ENCODE assay signal across 8 cellular contexts in genomic region chr7:36487756-36488336, GRCh38.
A peak's percentile ranks its signal among the peaks of the same experiment; 100 is the strongest.
DNase-seq lines count a peak whose midpoint lies in the region; ATAC-seq, FAIRE-seq and TF ChIP-seq lines count a peak whose summit lies in the region.

No MANE protein-coding gene starts in this region.

- H2AFZ ChIP-seq in H1 (ENCODE audit: low read length): no peak overlapping the region

- BruUV-seq in A673 (replicated peaks; lab: Mats Ljungman, UMichigan): no TSS peak

- no peak for TF ChIP-seq POLR2A in H1 (IDR thresholded peaks at IDR 0.05; ENCODE audit: control extremely low read depth in 1 of 2, low read depth in 2 of 2, low read length in 2 of 2)

- CTCF ChIA-PET in A673 (lab: Charles Lee) (interaction anchor here (0.8 to 1.6 kb wide), 6 partner anchors 182 to 713 kb away, joined by 3 to 10 read pairs (median 6); no protein-coding TSS in a partner anchor), H1 (lab: Charles Lee; ENCODE audit: partially characterized antibody) (interaction anchor here (0.6 to 11.8 kb wide), 50 partner anchors 10 to 1425 kb away, joined by 3 to 104 read pairs (median 3); no protein-coding TSS in a partner anchor)

- H3K4me3 Mint-ChIP-seq in naive thymus-derived CD8-positive, alpha-beta T cell: no peak overlapping the region

- H2BK5ac ChIP-seq in H1 (ENCODE audit: low read depth, low read length): no peak overlapping the region

- H4K91ac ChIP-seq in H1 (replicated peaks; ENCODE audit: insufficient read length, low read length): no peak overlapping the region

- H3K23me2 ChIP-seq in H1 (ENCODE audit: low read depth, low read length): no peaks in the 10 kb centered on the region

- no peak overlapping the region for H3K56ac ChIP-seq in H1 (replicated peaks; ENCODE audit: insufficient read length, low read depth, low read length)

- no peak overlapping the region for H3K4ac ChIP-seq in H1 (replicated peaks; ENCODE audit: insufficient read length, low read depth, low read length)

- H3K79me1 ChIP-seq in H1 (ENCODE audit: low read depth, low read length): no peaks in the 10 kb centered on the region

- no peak overlapping the region for H3K14ac ChIP-seq in H1 (ENCODE audit: insufficient read length)

- H2BK12ac ChIP-seq in H1 (ENCODE audit: low read depth, low read length): no peak overlapping the region

- peak overlapping the region in 1 of 10 donors; percentile 74 for H3K27ac Mint-ChIP-seq in naive thymus-derived CD8-positive, alpha-beta T cell

- POLR2A ChIA-PET in A673 (lab: Charles Lee; ENCODE audit: low non-redundant PET): interaction anchor here (0.6 kb wide), 1 partner anchor 125 kb away, joined by 3 read pairs; no protein-coding TSS in a partner anchor
- POLR2A ChIA-PET in H1 (lab: Charles Lee; ENCODE audit: partially characterized antibody): no interaction called here
- POLR2A ChIA-PET in naive thymus-derived CD8-positive, alpha-beta T cell (lab: Charles Lee): interaction anchor here (0.7 to 3.8 kb wide), 4 partner anchors 151 to 695 kb away, joined by 3 to 17 read pairs (median 6); no protein-coding TSS in a partner anchor

- H3K4me1 ChIP-seq in A673 (ENCODE audit: insufficient read depth, low read length, poor library complexity, severe bottlenecking) (no peaks in the 10 kb centered on the region), H1 (replicated peaks in 1 of 4; ENCODE audit: control insufficient read depth in 3 of 4, insufficient read depth in 4 of 4, low read length in 3 of 4) (no peaks in the 10 kb centered on the region)

- H3K27ac ChIP-seq in A673 (ENCODE audit: low read depth, low read length, poor library complexity, severe bottlenecking) (no peak overlapping the region), H1 (ENCODE audit: low read depth, low read length) (no peak overlapping the region)

- peak; percentile 67 to 74 for ATAC-seq in naive thymus-derived CD8-positive, alpha-beta T cell
- no peak for ATAC-seq in HG03469 (IDR thresholded peaks at IDR 0.05; ENCODE audit: unreplicated experiment)

- H3K9me3 ChIP-seq in A673 (ENCODE audit: low read depth, low read length, poor library complexity, severe bottlenecking): no peaks in the 10 kb centered on the region
- no peaks in the 10 kb centered on the region for H3K9me3 ChIP-seq in H1 (ENCODE audit: insufficient read depth in 2 of 2, low read depth in 1 of 2, low read length in 1 of 2)

- peaks cover 0 to 5% (median 2%) of the 10 kb centered on the region in 4 donors for H3K4me1 Mint-ChIP-seq in naive thymus-derived CD8-positive, alpha-beta T cell

- TF ChIP-seq RAD21 in H1 (IDR thresholded peaks at IDR 0.05 in 1 of 2, conservative IDR thresholded peaks at IDR 0.05 in 1 of 2; ENCODE audit: low read depth in 2 of 2, low read length in 2 of 2): peak; percentile 96

- H4K5ac ChIP-seq in H1 (ENCODE audit: insufficient read length, low read depth, low read length): no peak overlapping the region

- intact Hi-C loops in A673 (cut with micrococcal nuclease; ENCODE audit: unreplicated experiment): loop anchor here (1.0 to 5.0 kb wide), 4 partner anchors 183 to 714 kb away; no protein-coding TSS in a partner anchor

- no peak overlapping the region for H2BK15ac ChIP-seq in H1 (ENCODE audit: low read length)

- H3K4me3 ChIP-seq in A673 (ENCODE audit: low read depth, low read length, poor library complexity, severe bottlenecking): no peak overlapping the region
- no peak overlapping the region for H3K4me3 ChIP-seq in H1 (ENCODE audit: extremely low read depth in 1 of 4, insufficient read depth in 2 of 4, low read depth in 3 of 4, low read length in 4 of 4)

- H3K36me3 ChIP-seq in A673 (ENCODE audit: insufficient read depth, low read length, poor library complexity, severe bottlenecking) (no peaks in the 10 kb centered on the region), H1 (ENCODE audit: control insufficient read depth in 2 of 4, insufficient read depth in 4 of 4, low read length in 3 of 4) (no peaks in the 10 kb centered on the region)

- WGBS in H1 (ENCODE audit: extremely low coverage in 1 of 2, insufficient coverage in 1 of 2, insufficient read length in 1 of 2, insufficient replicate concordance in 2 of 2, low coverage in 1 of 2, low lambda C conversion rate in 2 of 2, missing lambda C conversion rate in 1 of 2), 2 experiments: 51% methylated on average over 4 of the region's 4 CpGs; no CpG with 5 or more reads in 1 of the 2 experiments

- no peaks in the 10 kb centered on the region for H3K9me3 Mint-ChIP-seq in naive thymus-derived CD8-positive, alpha-beta T cell

- no peak overlapping the region for H3K4me2 ChIP-seq in H1 (ENCODE audit: insufficient read depth in 1 of 2, low read depth in 2 of 2, low read length in 2 of 2)

- TF ChIP-seq CTCF in A673 (conservative IDR thresholded peaks at IDR 0.05; ENCODE audit: low read depth, low read length): peak; percentile 74
- peak in 2 of 3 experiments; percentile 69 to 78; a peak in 3 of 4 replicates for TF ChIP-seq CTCF in H1 (IDR thresholded peaks at IDR 0.05; ENCODE audit: control extremely low read depth in 1 of 3, insufficient read depth in 1 of 3, low read depth in 1 of 3, low read length in 3 of 3)

- H4K8ac ChIP-seq in H1 (ENCODE audit: extremely low read depth, insufficient read depth, low read length): no peak overlapping the region

- H3K36me3 Mint-ChIP-seq in naive thymus-derived CD8-positive, alpha-beta T cell: peaks cover 0 to 2% (median 0%) of the 10 kb centered on the region in 3 donors

- no peak overlapping the region for H2BK20ac ChIP-seq in H1 (ENCODE audit: low read length)

- TF ChIP-seq EP300 in H1 (IDR thresholded peaks at IDR 0.05; ENCODE audit: borderline replicate concordance in 1 of 2, low read depth in 2 of 2, low read length in 2 of 2): no peak

- no peaks in the 10 kb centered on the region for H4K20me1 ChIP-seq in H1 (replicated peaks in 1 of 2; ENCODE audit: control insufficient read depth in 1 of 2, insufficient read depth in 2 of 2, low read length in 2 of 2)

- H3K27me3 ChIP-seq in A673 (replicated peaks; ENCODE audit: insufficient read depth, low read depth, low read length, poor library complexity) (peaks cover 50% of the 10 kb centered on the region), H1 (replicated peaks in 1 of 4; ENCODE audit: control insufficient read depth in 3 of 4, extremely low read depth in 1 of 4, insufficient read depth in 3 of 4, low read length in 3 of 4) (no peaks in the 10 kb centered on the region)

- H2AK5ac ChIP-seq in H1 (ENCODE audit: low read depth, low read length): no peak overlapping the region

- no peak overlapping the region for H3K18ac ChIP-seq in H1 (ENCODE audit: extremely low read depth, low read length)

- DNase-seq in A673 (ENCODE audit: low spot score) (peak; percentile 67), GF-D8 (lab: John Stamatoyannopoulos, UW) (peak; percentile 44), NCI-H1436 treated with DMSO at 0.1 percent for 48 hours (lab: John Stamatoyannopoulos, UW) (peak; percentile 37), SKM-1 (lab: John Stamatoyannopoulos, UW; ENCODE audit: unreplicated experiment) (peak; percentile 28), H1 (ENCODE audit: low read depth in 1 of 2, low spot score in 2 of 2) (no peak)
- DNase-seq in naive thymus-derived CD8-positive, alpha-beta T cell: peak in 9 of 10 donors; percentile 12 to 74 (median 49)
- no peak for DNase-seq in activated CD4-positive, CD25-positive, alpha-beta regulatory T cell (lab: John Stamatoyannopoulos, UW)

- H3K79me2 ChIP-seq in H1 (ENCODE audit: control insufficient read depth in 1 of 2, insufficient read depth in 2 of 2, low read length in 2 of 2): no peaks in the 10 kb centered on the region

- H3K27me3 Mint-ChIP-seq in naive thymus-derived CD8-positive, alpha-beta T cell: peaks cover 0 to 3% (median 0%) of the 10 kb centered on the region in 5 donors

- no peak overlapping the region for H3K23ac ChIP-seq in H1 (ENCODE audit: insufficient read length)

- no peak overlapping the region for H2BK120ac ChIP-seq in H1 (replicated peaks; ENCODE audit: low read depth, low read length)

- H3K9ac ChIP-seq in H1 (replicated peaks in 1 of 4; ENCODE audit: extremely low read depth in 1 of 4, low read depth in 3 of 4, low read length in 3 of 4): no peak overlapping the region

- peak; percentile 94 for FAIRE-seq in H1 (lab: Jason Lieb, UNC)

TF ChIP-seq in H1, 55 proteins besides CTCF, POLR2A, EP300 and RAD21:
- TF ChIP-seq CHD1 (IDR thresholded peaks at IDR 0.05; ENCODE audit: low read depth, low read length) (no peak), CBX5 (IDR thresholded peaks at IDR 0.05; ENCODE audit: low read depth, low read length) (no peak), KDM1A (IDR thresholded peaks at IDR 0.05; ENCODE audit: borderline replicate concordance, low read length) (no peak), TAF1 (IDR thresholded peaks at IDR 0.05; ENCODE audit: low read depth, low read length) (no peak), SP2 (IDR thresholded peaks at IDR 0.05; ENCODE audit: low read length) (no peak), SRF (IDR thresholded peaks at IDR 0.05; ENCODE audit: low read depth, low read length) (no peak), ASH2L (IDR thresholded peaks at IDR 0.05; ENCODE audit: low read length) (no peak), PHF8 (conservative IDR thresholded peaks at IDR 0.05; ENCODE audit: low read depth, low read length) (no peak), SAP30 (IDR thresholded peaks at IDR 0.05; ENCODE audit: insufficient read depth, insufficient replicate concordance, low read length) (no peak)
TF ChIP-seq in H1: peak in this region for 0.

Comparison
In these comparisons a context has a peak if more than half of its experiments do, and no peak if none do; other contexts are left out.
1. DNase-seq: peak in A673 (single experiment), GF-D8 (single experiment), NCI-H1436 treated with DMSO at 0.1 percent for 48 hours (single experiment), SKM-1 (single experiment) and naive thymus-derived CD8-positive, alpha-beta T cell (9 of 10); none in H1 (0 of 2) and activated CD4-positive, CD25-positive, alpha-beta regulatory T cell (0 of 4).